24 cellular contexts compared by ENCODE assay signal in the genomic region with DNA sequence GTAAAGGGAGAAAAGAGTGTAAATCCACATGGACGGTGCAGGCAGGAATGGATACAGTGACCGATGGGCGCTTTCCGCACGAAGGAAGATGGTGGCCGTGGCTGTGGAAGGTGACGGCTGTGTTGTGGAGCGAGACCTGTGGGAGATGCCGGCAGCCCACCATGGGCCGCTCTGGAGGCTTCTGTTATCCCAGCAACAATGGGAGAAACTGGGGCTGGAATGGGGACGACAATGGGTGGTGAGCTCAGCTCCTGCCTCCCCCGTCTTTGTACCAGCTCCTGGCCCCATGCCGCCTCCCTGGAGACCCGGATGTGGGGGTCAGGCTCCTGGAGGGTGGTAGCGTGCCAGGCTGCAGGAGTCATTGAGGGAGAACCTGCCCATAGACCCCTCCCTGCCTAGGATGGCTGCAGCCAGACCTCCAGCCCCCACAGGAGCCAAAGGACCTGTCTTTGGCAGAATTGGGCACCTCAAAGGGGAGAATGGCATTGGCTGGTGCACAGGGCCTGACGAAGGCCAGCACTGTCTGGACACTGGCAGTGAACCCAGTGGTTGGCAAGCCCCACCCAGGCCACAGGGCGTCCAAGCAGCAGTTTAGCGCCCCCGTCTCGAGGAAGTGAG.
"Had no signal": no experiment of that assay in that cellular context is flagged by ENCODE, and none has a peak within 500 bp of the region (broad histone marks: within the 10 kb centered on the region; RNA-seq: fewer than 3 reads in every experiment).

No MANE protein-coding gene starts in this region.

- H3K9me3 ChIP-seq: sigmoid colon had no signal

- H3K4me3 Mint-ChIP-seq: dendritic cell treated with granulocyte-macrophage colony-stimulating factor and Interleukin-4, amounts not matched to agents 40 ng/mL and 50 ng/mL, for 4 days; endodermal cell; memory B cell; naive thymus-derived CD8-positive, alpha-beta T cell; neural crest cell; stimulated activated memory B cell treated with anti-CD40 and anti-IgM and Interleukin-4, amounts not matched to agents 10 μg/mL and 1 μg/mL and 100 μg/mL, for 72 hours; stimulated activated naive CD8-positive, alpha-beta T cell treated with anti-CD3 and anti-CD28 coated beads, Interleukin-15, amount 100 ng/mL, for 72 hours had no signal

- H3K36me3 ChIP-seq: brain microvascular endothelial cell, sigmoid colon had no signal

- DNase-seq: activated CD4-positive, alpha-beta T cell treated with anti-CD3 and anti-CD28 coated beads for 48 hours; activated CD4-positive, alpha-beta T cell treated with anti-CD3 and anti-CD28 coated beads, Interleukin-2, amount 50 U/mL, for 48 hours; activated CD4-positive, CD25-positive, alpha-beta regulatory T cell; activated gamma-delta T cell treated with Interleukin-2 at 50 U/mL for 16 hours; activated naive CD4-positive, alpha-beta T cell treated with anti-CD3 and anti-CD28 coated beads, Interleukin-2, amount 50 U/mL, for 16 hours; amniotic stem cell; brain microvascular endothelial cell; caudate nucleus; endodermal cell; foreskin fibroblast; naive thymus-derived CD8-positive, alpha-beta T cell; occipital lobe; sigmoid colon; small intestine; stimulated activated CD4-positive, alpha-beta T cell treated with anti-CD3 and anti-CD28 coated beads, Interleukin-1b, Interleukin-23, amount 100 ng/mL, for 48 hours; stimulated activated CD4-positive, alpha-beta T cell treated with anti-CD3 and anti-CD28 coated beads, Interleukin-4, amount 100 ng/mL, for 4 hours; stimulated activated naive CD8-positive, alpha-beta T cell treated with anti-CD3 and anti-CD28 coated beads, Interleukin-15, amount 100 ng/mL, for 72 hours; substantia nigra had no signal

- H3K9me3 Mint-ChIP-seq: endodermal cell; naive thymus-derived CD8-positive, alpha-beta T cell had no signal

- H3K27ac Mint-ChIP-seq: dendritic cell treated with granulocyte-macrophage colony-stimulating factor and Interleukin-4, amounts not matched to agents 40 ng/mL and 50 ng/mL, for 4 days; endodermal cell; memory B cell; stimulated activated memory B cell treated with anti-CD40 and anti-IgM and Interleukin-4, amounts not matched to agents 10 μg/mL and 1 μg/mL and 100 μg/mL, for 72 hours had no signal

- H3K27me3 Mint-ChIP-seq: dendritic cell treated with granulocyte-macrophage colony-stimulating factor and Interleukin-4, amounts not matched to agents 40 ng/mL and 50 ng/mL, for 4 days; stimulated activated naive CD8-positive, alpha-beta T cell treated with anti-CD3 and anti-CD28 coated beads, Interleukin-15, amount 100 ng/mL, for 72 hours had no signal

- H3K27me3 ChIP-seq: brain microvascular endothelial cell had no signal

- H3K4me1 ChIP-seq: sigmoid colon had no signal

- H3K4me3 ChIP-seq: sigmoid colon, SK-N-MC had no signal

- H3K4me1 Mint-ChIP-seq: endodermal cell; memory B cell; naive thymus-derived CD8-positive, alpha-beta T cell; neural crest cell; stimulated activated memory B cell treated with anti-CD40 and anti-IgM and Interleukin-4, amounts not matched to agents 10 μg/mL and 1 μg/mL and 100 μg/mL, for 72 hours; stimulated activated naive CD8-positive, alpha-beta T cell treated with anti-CD3 and anti-CD28 coated beads, Interleukin-15, amount 100 ng/mL, for 72 hours had no signal

- H3K27ac ChIP-seq: brain microvascular endothelial cell, sigmoid colon, SK-N-MC had no signal

- H3K36me3 Mint-ChIP-seq: naive thymus-derived CD8-positive, alpha-beta T cell; stimulated activated memory B cell treated with anti-CD40 and anti-IgM and Interleukin-4, amounts not matched to agents 10 μg/mL and 1 μg/mL and 100 μg/mL, for 72 hours had no signal

- ATAC-seq: esophagus mucosa; naive thymus-derived CD8-positive, alpha-beta T cell; stimulated activated memory B cell treated with anti-CD40 and anti-IgM and Interleukin-4, amounts not matched to agents 10 μg/mL and 1 μg/mL and 100 μg/mL, for 72 hours; stimulated activated naive CD8-positive, alpha-beta T cell treated with anti-CD3 and anti-CD28 coated beads, Interleukin-15, amount 100 ng/mL, for 72 hours had no signal
